ENCODE assay signal across 18 cellular contexts in genomic region chr13:55000844-55001243, GRCh38.
"Had no signal": no experiment of that assay in that cellular context is flagged by ENCODE, and none has a peak within 500 bp of the region (broad histone marks: within the 10 kb centered on the region; RNA-seq: fewer than 3 reads in every experiment).

No MANE protein-coding gene starts in this region.

- DNase-seq: cerebellar nuclear complex; erythroblast; foreskin keratinocyte; kidney glomerular epithelial cell; naive thymus-derived CD4-positive, alpha-beta T cell; nephron progenitor cell; sigmoid colon; stimulated activated CD4-positive, alpha-beta T cell treated with anti-CD3 and anti-CD28 coated beads, Interleukin-2, amount 100 ng/mL, for 24 hours; stimulated activated CD4-positive, alpha-beta T cell treated with anti-CD3 and anti-CD28 coated beads, Interleukin-4, amount 100 ng/mL, for 4 hours; stimulated activated naive CD4-positive, alpha-beta T cell; thyroid gland had no signal

- H3K4me3 ChIP-seq: right atrium auricular region, sigmoid colon, skin epidermis, suprapubic skin, thyroid gland, upper lobe of left lung had no signal

- H3K27ac Mint-ChIP-seq: dendritic cell treated with granulocyte-macrophage colony-stimulating factor and Interleukin-4, amounts not matched to agents 40 ng/mL and 50 ng/mL, for 4 days; naive thymus-derived CD4-positive, alpha-beta T cell; nephron progenitor cell had no signal

- ATAC-seq: foreskin keratinocyte; naive thymus-derived CD4-positive, alpha-beta T cell had no signal

- H3K36me3 ChIP-seq: right atrium auricular region, sigmoid colon, suprapubic skin, thyroid gland, upper lobe of left lung had no signal

- H3K27me3 ChIP-seq: foreskin keratinocyte, right atrium auricular region, sigmoid colon, suprapubic skin, thyroid gland, upper lobe of left lung had no signal

- H3K27ac ChIP-seq: foreskin keratinocyte, right atrium auricular region, sigmoid colon, skin epidermis, suprapubic skin, thyroid gland, upper lobe of left lung had no signal

- H3K27me3 Mint-ChIP-seq: dendritic cell treated with granulocyte-macrophage colony-stimulating factor and Interleukin-4, amounts not matched to agents 40 ng/mL and 50 ng/mL, for 4 days; naive thymus-derived CD4-positive, alpha-beta T cell had no signal

- H3K4me1 Mint-ChIP-seq: naive thymus-derived CD4-positive, alpha-beta T cell; nephron progenitor cell had no signal

- H3K9me3 ChIP-seq: right atrium auricular region, suprapubic skin, thyroid gland had no signal

- FAIRE-seq: endothelial cell of umbilical vein, islet of Langerhans had no signal

- H3K4me1 ChIP-seq: foreskin keratinocyte, right atrium auricular region, sigmoid colon, suprapubic skin, thyroid gland, upper lobe of left lung had no signal

- H3K4me3 Mint-ChIP-seq: dendritic cell treated with granulocyte-macrophage colony-stimulating factor and Interleukin-4, amounts not matched to agents 40 ng/mL and 50 ng/mL, for 4 days; naive thymus-derived CD4-positive, alpha-beta T cell; nephron progenitor cell had no signal
